ENCODE assay signal across 1 cellular context in genomic region chr14:50381823-50382287, GRCh38.
TF ChIP-seq lines count a peak whose summit lies in the region.

No MANE protein-coding gene starts in this region.

TF ChIP-seq in HepG2, 621 proteins besides CTCF, POLR2A, EP300 and RAD21 (continued from another document):
- TF ChIP-seq HNRNPUL1 (IDR thresholded peaks at IDR 0.05; ENCODE audit: low read depth, low read length), result 0 out of 2 replicates have a peak, but pooled peaks have one; percentile 65
- TF ChIP-seq ZSCAN31 (CRISPR knock-in tag; IDR thresholded peaks at IDR 0.05; ENCODE audit: low read depth), result no peak
- no peak for TF ChIP-seq TBL1XR1 (IDR thresholded peaks at IDR 0.05; ENCODE audit: borderline replicate concordance, low read length, partially characterized antibody)
- TF ChIP-seq ZNF703 (CRISPR knock-in tag; IDR thresholded peaks at IDR 0.05; ENCODE audit: borderline replicate concordance), result no peak
- no peak for TF ChIP-seq FOXK2 (IDR thresholded peaks at IDR 0.05)
- TF ChIP-seq NR1H2 (CRISPR knock-in tag; IDR thresholded peaks at IDR 0.05; ENCODE audit: borderline replicate concordance, low read depth), result no peak
- TF ChIP-seq, protein P1, sequence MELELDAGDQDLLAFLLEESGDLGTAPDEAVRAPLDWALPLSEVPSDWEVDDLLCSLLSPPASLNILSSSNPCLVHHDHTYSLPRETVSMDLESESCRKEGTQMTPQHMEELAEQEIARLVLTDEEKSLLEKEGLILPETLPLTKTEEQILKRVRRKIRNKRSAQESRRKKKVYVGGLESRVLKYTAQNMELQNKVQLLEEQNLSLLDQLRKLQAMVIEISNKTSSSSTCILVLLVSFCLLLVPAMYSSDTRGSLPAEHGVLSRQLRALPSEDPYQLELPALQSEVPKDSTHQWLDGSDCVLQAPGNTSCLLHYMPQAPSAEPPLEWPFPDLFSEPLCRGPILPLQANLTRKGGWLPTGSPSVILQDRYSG (CRISPR knock-in tag; IDR thresholded peaks at IDR 0.05), result no peak
- no peak for TF ChIP-seq REST (IDR thresholded peaks at IDR 0.05; ENCODE audit: borderline replicate concordance in 1 of 2, low read depth in 1 of 2, low read length in 2 of 2)
- TF ChIP-seq, protein P2, sequence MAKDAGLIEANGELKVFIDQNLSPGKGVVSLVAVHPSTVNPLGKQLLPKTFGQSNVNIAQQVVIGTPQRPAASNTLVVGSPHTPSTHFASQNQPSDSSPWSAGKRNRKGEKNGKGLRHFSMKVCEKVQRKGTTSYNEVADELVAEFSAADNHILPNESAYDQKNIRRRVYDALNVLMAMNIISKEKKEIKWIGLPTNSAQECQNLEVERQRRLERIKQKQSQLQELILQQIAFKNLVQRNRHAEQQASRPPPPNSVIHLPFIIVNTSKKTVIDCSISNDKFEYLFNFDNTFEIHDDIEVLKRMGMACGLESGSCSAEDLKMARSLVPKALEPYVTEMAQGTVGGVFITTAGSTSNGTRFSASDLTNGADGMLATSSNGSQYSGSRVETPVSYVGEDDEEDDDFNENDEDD (CRISPR knock-in tag; IDR thresholded peaks at IDR 0.05; ENCODE audit: borderline replicate concordance), result no peak
- TF ChIP-seq ZZZ3 (CRISPR knock-in tag; IDR thresholded peaks at IDR 0.05; ENCODE audit: borderline replicate concordance), result no peak
- TF ChIP-seq THAP8 (CRISPR knock-in tag; IDR thresholded peaks at IDR 0.05; ENCODE audit: borderline replicate concordance), result no peak
- 0 out of 2 replicates have a peak, but pooled peaks have one; percentile 38 for TF ChIP-seq ZNF503 (CRISPR knock-in tag; IDR thresholded peaks at IDR 0.05)
- TF ChIP-seq ZNF136 (CRISPR knock-in tag; IDR thresholded peaks at IDR 0.05; ENCODE audit: low read depth), result no peak
- no peak for TF ChIP-seq ZSCAN25 (CRISPR knock-in tag; IDR thresholded peaks at IDR 0.05)
- peak; percentile 88 for TF ChIP-seq ZMYM2 (CRISPR knock-in tag; IDR thresholded peaks at IDR 0.05)
- no peak for TF ChIP-seq E2F5 (CRISPR knock-in tag; conservative IDR thresholded peaks at IDR 0.05)
- TF ChIP-seq, protein P3, sequence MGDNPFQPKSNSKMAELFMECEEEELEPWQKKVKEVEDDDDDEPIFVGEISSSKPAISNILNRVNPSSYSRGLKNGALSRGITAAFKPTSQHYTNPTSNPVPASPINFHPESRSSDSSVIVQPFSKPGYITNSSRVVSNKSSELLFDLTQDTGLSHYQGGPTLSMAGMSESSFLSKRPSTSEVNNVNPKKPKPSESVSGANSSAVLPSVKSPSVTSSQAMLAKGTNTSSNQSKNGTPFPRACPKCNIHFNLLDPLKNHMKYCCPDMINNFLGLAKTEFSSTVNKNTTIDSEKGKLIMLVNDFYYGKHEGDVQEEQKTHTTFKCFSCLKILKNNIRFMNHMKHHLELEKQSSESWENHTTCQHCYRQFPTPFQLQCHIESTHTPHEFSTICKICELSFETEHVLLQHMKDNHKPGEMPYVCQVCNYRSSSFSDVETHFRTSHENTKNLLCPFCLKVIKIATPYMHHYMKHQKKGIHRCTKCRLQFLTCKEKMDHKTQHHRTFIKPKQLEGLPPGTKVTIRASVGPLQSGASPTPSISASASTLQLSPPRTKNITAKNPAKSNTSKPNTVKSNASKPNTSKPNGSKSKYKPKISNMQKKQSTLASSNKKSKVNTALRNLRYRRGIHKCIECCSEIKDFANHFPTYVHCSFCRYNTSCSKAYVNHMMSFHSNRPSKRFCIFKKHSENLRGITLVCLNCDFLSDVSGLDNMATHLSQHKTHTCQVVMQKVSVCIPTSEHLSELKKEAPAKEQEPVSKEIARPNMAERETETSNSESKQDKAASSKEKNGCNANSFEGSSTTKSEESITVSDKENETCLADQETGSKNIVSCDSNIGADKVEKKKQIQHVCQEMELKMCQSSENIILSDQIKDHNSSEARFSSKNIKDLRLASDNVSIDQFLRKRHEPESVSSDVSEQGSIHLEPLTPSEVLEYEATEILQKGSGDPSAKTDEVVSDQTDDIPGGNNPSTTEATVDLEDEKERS (CRISPR knock-in tag; IDR thresholded peaks at IDR 0.05), result peak; percentile 42; the same call in 1 of the 2 replicates
- no peak for TF ChIP-seq FIP1L1 (IDR thresholded peaks at IDR 0.05; ENCODE audit: borderline replicate concordance, insufficient read depth, low read depth, low read length)
- peak; percentile 40; the same call in 1 of the 2 replicates for TF ChIP-seq NCOA2 (CRISPR knock-in tag; IDR thresholded peaks at IDR 0.05)
- no peak for TF ChIP-seq ZNF251 (CRISPR knock-in tag; IDR thresholded peaks at IDR 0.05)
- no peak for TF ChIP-seq SNAI1 (CRISPR knock-in tag; IDR thresholded peaks at IDR 0.05; ENCODE audit: borderline replicate concordance)
- TF ChIP-seq, protein P4, sequence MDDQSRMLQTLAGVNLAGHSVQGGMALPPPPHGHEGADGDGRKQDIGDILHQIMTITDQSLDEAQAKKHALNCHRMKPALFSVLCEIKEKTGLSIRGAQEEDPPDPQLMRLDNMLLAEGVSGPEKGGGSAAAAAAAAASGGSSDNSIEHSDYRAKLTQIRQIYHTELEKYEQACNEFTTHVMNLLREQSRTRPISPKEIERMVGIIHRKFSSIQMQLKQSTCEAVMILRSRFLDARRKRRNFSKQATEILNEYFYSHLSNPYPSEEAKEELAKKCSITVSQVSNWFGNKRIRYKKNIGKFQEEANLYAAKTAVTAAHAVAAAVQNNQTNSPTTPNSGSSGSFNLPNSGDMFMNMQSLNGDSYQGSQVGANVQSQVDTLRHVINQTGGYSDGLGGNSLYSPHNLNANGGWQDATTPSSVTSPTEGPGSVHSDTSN (CRISPR knock-in tag; IDR thresholded peaks at IDR 0.05; ENCODE audit: borderline replicate concordance), result no peak
- TF ChIP-seq ISL2 (CRISPR knock-in tag; IDR thresholded peaks at IDR 0.05), result no peak
- no peak for TF ChIP-seq DR1 (CRISPR knock-in tag; IDR thresholded peaks at IDR 0.05)
